Comparison of ENCODE assay signal across 19 cellular contexts in the genomic region with DNA sequence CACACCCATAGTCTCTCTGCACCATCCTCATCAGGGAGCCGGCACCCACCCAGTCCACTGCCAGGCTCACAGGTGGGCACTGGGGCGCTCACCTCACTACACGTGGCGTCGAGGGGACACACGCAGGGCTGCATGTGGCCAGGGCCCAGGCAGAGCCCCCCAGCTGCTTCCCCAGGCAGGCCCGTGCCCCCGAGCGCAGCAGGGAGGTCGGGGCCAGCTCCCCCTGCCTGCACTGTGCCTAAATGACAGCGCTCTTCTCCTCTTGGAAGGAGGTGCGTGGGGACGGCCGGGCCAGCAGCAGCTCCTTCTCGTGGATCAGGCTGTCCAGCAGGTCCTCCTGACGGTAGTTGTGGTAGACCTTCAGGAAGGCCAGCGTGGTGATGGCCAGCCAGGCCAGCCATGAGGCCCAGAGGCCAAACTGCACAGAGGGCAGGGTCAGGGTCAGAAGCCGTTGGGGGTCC. TPM values are rescaled to one million over a fixed set of nuclear protein-coding genes. Genes with fewer than 3 reads are reported as not detected.
DNase-seq lines count a peak whose midpoint lies in the region; ATAC-seq and TF ChIP-seq lines count a peak whose summit lies in the region.
"Had no signal": no experiment of that assay in that cellular context is flagged by ENCODE, and none has a peak within 500 bp of the region (broad histone marks: within the 10 kb centered on the region; RNA-seq: fewer than 3 reads in every experiment).

No MANE protein-coding gene starts in this region.

- no peak overlapping the region for H3K27ac Mint-ChIP-seq in activated CD4-positive, alpha-beta memory T cell treated with anti-CD3 and anti-CD28 coated beads, Interleukin-2, amount 10 ng/mL, durations not matched to agents 7 days and 5 days
- H3K27ac Mint-ChIP-seq in stimulated activated memory B cell treated with anti-CD40 and anti-IgM and Interleukin-4, amounts not matched to agents 10 μg/mL and 1 μg/mL and 100 μg/mL, for 72 hours = no peak overlapping the region
- H3K27ac Mint-ChIP-seq: IgD-negative memory B cell had no signal

- H3K27ac ChIP-seq in right atrium auricular region (no peak overlapping the region), left ventricle myocardium inferior (replicated peaks) (peak overlapping the region; percentile 36), gastrocnemius medialis (no peak overlapping the region)
- H3K27ac ChIP-seq: C4-2B had no signal

- no peaks in the 10 kb centered on the region for H3K9me3 ChIP-seq in right atrium auricular region
- H3K9me3 ChIP-seq in left ventricle myocardium inferior (replicated peaks) = no peaks in the 10 kb centered on the region
- H3K9me3 ChIP-seq in mucosa of descending colon = no peaks in the 10 kb centered on the region
- no peaks in the 10 kb centered on the region for H3K9me3 ChIP-seq in gastrocnemius medialis

- in situ Hi-C loops in gastrocnemius medialis (cut with MboI; ENCODE audit: low sequenced_read_pairs in 4 of 4) = no loop called here

- H3K27me3 ChIP-seq in right atrium auricular region (no peaks in the 10 kb centered on the region), left ventricle myocardium inferior (ENCODE audit: low read depth) (peaks cover 53% of the 10 kb centered on the region), gastrocnemius medialis (peaks cover 0 to 12% (median 8%) of the 10 kb centered on the region in 3 donors)

- no peak for TF ChIP-seq POLR2A in gastrocnemius medialis (IDR thresholded peaks at IDR 0.05)

- intact Hi-C loops in Right ventricle myocardium inferior (cut with DNase I) = no loop called here
- intact Hi-C loops in left ventricle myocardium inferior (cut with micrococcal nuclease) = no loop called here
- intact Hi-C loops in mucosa of descending colon (cut with DNase I, micrococcal nuclease) = no loop called here
- intact Hi-C loops in gastrocnemius medialis (cut with DNase I; ENCODE audit: low total_unique reads) = no loop called here

- no peaks in the 10 kb centered on the region for H3K4me1 Mint-ChIP-seq in activated CD4-positive, alpha-beta memory T cell treated with anti-CD3 and anti-CD28 coated beads, Interleukin-2, amount 10 ng/mL, durations not matched to agents 7 days and 5 days
- H3K4me1 Mint-ChIP-seq in stimulated activated memory B cell treated with anti-CD40 and anti-IgM and Interleukin-4, amounts not matched to agents 10 μg/mL and 1 μg/mL and 100 μg/mL, for 72 hours = no peaks in the 10 kb centered on the region

- H3K36me3 ChIP-seq in right atrium auricular region (peaks cover 13% of the 10 kb centered on the region), left ventricle myocardium inferior (peaks cover 9% of the 10 kb centered on the region), mucosa of descending colon (ENCODE audit: low read depth) (no peaks in the 10 kb centered on the region), gastrocnemius medialis (no peaks in the 10 kb centered on the region)

- CTCF ChIA-PET in activated CD4-positive, alpha-beta memory T cell treated with anti-CD3 and anti-CD28 coated beads, Interleukin-2, amount 10 ng/mL, durations not matched to agents 7 days and 5 days (lab: Charles Lee) = no interaction called here

- DNase-seq in Right ventricle myocardium inferior (ENCODE audit: missing footprints) (peak; percentile 40), right atrium auricular region (ENCODE audit: low spot score) (no peak), left ventricle myocardium inferior (no peak), mucosa of descending colon (peak in 2 of 3 donors; percentile 5 to 31), gastrocnemius medialis (no peak), A172 (ENCODE audit: low spot score) (no peak)
- DNase-seq in activated CD4-positive, alpha-beta memory T cell treated with anti-CD3 and anti-CD28 coated beads, Interleukin-2, amount 10 ng/mL, durations not matched to agents 7 days and 5 days = no peak
- DNase-seq: EL, NCI-H1105, NCI-H1694, NCI-H2107, NCI-H2227 treated with DMSO at 0.1 percent for 48 hours, SHP77 had no signal

- ATAC-seq in Right ventricle myocardium inferior (peak; percentile 23), mucosa of descending colon (no peak), gastrocnemius medialis (no peak)
- ATAC-seq in stimulated activated memory B cell treated with anti-CD40 and anti-IgM and Interleukin-4, amounts not matched to agents 10 μg/mL and 1 μg/mL and 100 μg/mL, for 72 hours = no peak
- ATAC-seq: Panc1 had no signal

- H3K4me3 ChIP-seq in right atrium auricular region = no peak overlapping the region
- H3K4me3 ChIP-seq in left ventricle myocardium inferior = no peak overlapping the region
- H3K4me3 ChIP-seq in mucosa of descending colon = no peak overlapping the region
- no peak overlapping the region for H3K4me3 ChIP-seq in gastrocnemius medialis

- no peaks in the 10 kb centered on the region for H3K9me3 Mint-ChIP-seq in activated CD4-positive, alpha-beta memory T cell treated with anti-CD3 and anti-CD28 coated beads, Interleukin-2, amount 10 ng/mL, durations not matched to agents 7 days and 5 days
- peaks cover 5% of the 10 kb centered on the region for H3K9me3 Mint-ChIP-seq in stimulated activated memory B cell treated with anti-CD40 and anti-IgM and Interleukin-4, amounts not matched to agents 10 μg/mL and 1 μg/mL and 100 μg/mL, for 72 hours
- H3K9me3 Mint-ChIP-seq: IgD-negative memory B cell had no signal

- H3K27me3 Mint-ChIP-seq in activated CD4-positive, alpha-beta memory T cell treated with anti-CD3 and anti-CD28 coated beads, Interleukin-2, amount 10 ng/mL, durations not matched to agents 7 days and 5 days = no peaks in the 10 kb centered on the region
- H3K27me3 Mint-ChIP-seq in stimulated activated memory B cell treated with anti-CD40 and anti-IgM and Interleukin-4, amounts not matched to agents 10 μg/mL and 1 μg/mL and 100 μg/mL, for 72 hours = peaks cover 54% of the 10 kb centered on the region

- H3K4me1 ChIP-seq in right atrium auricular region = peaks cover 0 to 14% of the 10 kb centered on the region in 2 donors
- peaks cover 20% of the 10 kb centered on the region for H3K4me1 ChIP-seq in left ventricle myocardium inferior
- no peaks in the 10 kb centered on the region for H3K4me1 ChIP-seq in mucosa of descending colon (ENCODE audit: low read depth)
- no peaks in the 10 kb centered on the region for H3K4me1 ChIP-seq in gastrocnemius medialis

- POLR2A ChIA-PET in activated CD4-positive, alpha-beta memory T cell treated with anti-CD3 and anti-CD28 coated beads, Interleukin-2, amount 10 ng/mL, durations not matched to agents 7 days and 5 days (lab: Charles Lee) = no interaction called here

- no peak overlapping the region for H3K4me3 Mint-ChIP-seq in activated CD4-positive, alpha-beta memory T cell treated with anti-CD3 and anti-CD28 coated beads, Interleukin-2, amount 10 ng/mL, durations not matched to agents 7 days and 5 days
- H3K4me3 Mint-ChIP-seq in stimulated activated memory B cell treated with anti-CD40 and anti-IgM and Interleukin-4, amounts not matched to agents 10 μg/mL and 1 μg/mL and 100 μg/mL, for 72 hours = no peak overlapping the region
- H3K4me3 Mint-ChIP-seq: IgD-negative memory B cell had no signal

- no peaks in the 10 kb centered on the region for H3K36me3 Mint-ChIP-seq in activated CD4-positive, alpha-beta memory T cell treated with anti-CD3 and anti-CD28 coated beads, Interleukin-2, amount 10 ng/mL, durations not matched to agents 7 days and 5 days (ENCODE audit: low read depth)
- H3K36me3 Mint-ChIP-seq in stimulated activated memory B cell treated with anti-CD40 and anti-IgM and Interleukin-4, amounts not matched to agents 10 μg/mL and 1 μg/mL and 100 μg/mL, for 72 hours = no peaks in the 10 kb centered on the region
- H3K36me3 Mint-ChIP-seq: IgD-negative memory B cell had no signal

- no peak for TF ChIP-seq CTCF in right atrium auricular region (IDR thresholded peaks at IDR 0.05)
- peak; percentile 29 for TF ChIP-seq CTCF in left ventricle myocardium inferior (IDR thresholded peaks at IDR 0.05; ENCODE audit: borderline replicate concordance)
- no peak for TF ChIP-seq CTCF in mucosa of descending colon (IDR thresholded peaks at IDR 0.05)
- no peak for TF ChIP-seq CTCF in gastrocnemius medialis (IDR thresholded peaks at IDR 0.05 in 4 of 5, conservative IDR thresholded peaks at IDR 0.05 in 1 of 5)

RNA-seq across cellular contexts. Expression of a gene that starts 11.3 kb away (rescaled TPM):
- not detected for total RNA-seq in Right ventricle myocardium inferior
- total RNA-seq in right atrium auricular region = 1 to 10 TPM in 1 of 2 donors, under 1 TPM in 1; 0.52 to 2.2 TPM
- 0.49 TPM for total RNA-seq in left ventricle myocardium inferior
- 1 to 10 TPM in 1 of 3 donors, under 1 TPM in 2; 0.64 to 8.4 (median 0.82) TPM for total RNA-seq in mucosa of descending colon
- total RNA-seq in activated CD4-positive, alpha-beta memory T cell treated with anti-CD3 and anti-CD28 coated beads, Interleukin-2, amount 10 ng/mL, durations not matched to agents 7 days and 5 days = not detected
- total RNA-seq in gastrocnemius medialis = not detected
- total RNA-seq in A172 (2014; rRNA removed; shearing (Covaris generic)) = 0.43 TPM in 1 of 2 replicates, not detected in the other
- total RNA-seq: LHCN-M2 had no signal

RNA-seq across cellular contexts. Expression of a gene that starts 13.7 kb away (rescaled TPM):
- total RNA-seq in Right ventricle myocardium inferior (40.0 TPM), right atrium auricular region (100 to 1,000 TPM in 1 of 2 donors, 10 to 100 TPM in 1; 59.5 to 135 TPM), left ventricle myocardium inferior (44.1 TPM), mucosa of descending colon (under 1 TPM; 0.19 to 0.61 (median 0.54) TPM), gastrocnemius medialis (1 to 10 TPM in 1 of 4 donors, under 1 TPM in 3; 0.16 to 1.5 (median 0.25) TPM)
- not detected for total RNA-seq in activated CD4-positive, alpha-beta memory T cell treated with anti-CD3 and anti-CD28 coated beads, Interleukin-2, amount 10 ng/mL, durations not matched to agents 7 days and 5 days
- total RNA-seq in A172 (2014; rRNA removed; shearing (Covaris generic)) = not detected in 2 replicates
- total RNA-seq: HT1080, LHCN-M2 had no signal

Comparison
In these comparisons a context has a peak if more than half of its experiments do, and no peak if none do; other contexts are left out.
1. DNase-seq: peak in Right ventricle myocardium inferior (single experiment) and mucosa of descending colon (2 of 3); none in right atrium auricular region (single experiment), left ventricle myocardium inferior (single experiment), activated CD4-positive, alpha-beta memory T cell treated with anti-CD3 and anti-CD28 coated beads, Interleukin-2, amount 10 ng/mL, durations not matched to agents 7 days and 5 days (single experiment), gastrocnemius medialis (0 of 2) and A172 (single experiment).
2. RNA of a gene that starts 13.7 kb away (total RNA-seq): 59.5 to 135 TPM in right atrium auricular region, 44.1 TPM in left ventricle myocardium inferior (single experiment) and 40.0 TPM in Right ventricle myocardium inferior (single experiment); 0.19 to 0.61 TPM in mucosa of descending colon, 0.16 to 1.5 TPM in gastrocnemius medialis, not detected in activated CD4-positive, alpha-beta memory T cell treated with anti-CD3 and anti-CD28 coated beads, Interleukin-2, amount 10 ng/mL, durations not matched to agents 7 days and 5 days and not detected in A172; every median in the first group is over 10 times any median in the second.